8 cellular contexts compared by ENCODE assay signal in the genomic region with DNA sequence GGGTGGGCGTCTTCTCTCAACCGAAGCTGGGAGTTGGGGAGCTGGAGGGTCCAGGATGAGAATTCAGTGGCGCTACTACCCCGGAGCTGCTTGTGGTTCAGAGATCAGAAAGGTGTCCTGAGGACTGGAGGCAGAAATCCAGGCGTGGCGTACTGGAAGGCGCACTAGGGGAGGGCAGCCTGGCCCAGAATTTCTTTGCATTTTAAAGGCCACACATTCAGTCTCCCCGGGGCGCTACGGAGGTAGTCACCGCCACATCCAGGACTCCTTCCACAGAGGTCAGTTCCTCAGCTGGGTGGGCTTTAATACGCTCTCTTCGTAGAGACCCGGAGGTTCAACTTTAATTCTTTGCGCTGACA. TPM values are rescaled to one million over a fixed set of nuclear protein-coding genes. Genes with fewer than 3 reads are reported as not detected.
DNase-seq lines count a peak whose midpoint lies in the region; ATAC-seq and TF ChIP-seq lines count a peak whose summit lies in the region.

No MANE protein-coding gene starts in this region.

- peak overlapping the region; percentile 90 for H3K27ac Mint-ChIP-seq in CD4-positive, alpha-beta T cell
- H3K27ac Mint-ChIP-seq in activated T-helper 2 cell treated with anti-CD3 and anti-CD28 coated beads, Interferon-gamma antibody, Interleukin-2, Interleukin-4, amounts not matched to agents 10 μg/mL and 5 μg/mL and 100 μg/mL, durations not matched to agents 14 hours and 24 hours and 36 hours, result peak overlapping the region; percentile 66
- peak overlapping the region; percentile 97 for H3K27ac Mint-ChIP-seq in stimulated activated effector memory CD8-positive, alpha-beta T cell treated with anti-CD3 and anti-CD28 coated beads, Interleukin-12 subunit alpha, Interleukin-12 subunit beta, amount 100 ng/mL, for 72 hours

- peak overlapping the region; percentile 96 for H3K4me3 Mint-ChIP-seq in CD4-positive, alpha-beta T cell
- H3K4me3 Mint-ChIP-seq in activated T-helper 2 cell treated with anti-CD3 and anti-CD28 coated beads, Interferon-gamma antibody, Interleukin-2, Interleukin-4, amounts not matched to agents 10 μg/mL and 5 μg/mL and 100 μg/mL, durations not matched to agents 14 hours and 24 hours and 36 hours (ENCODE audit: low read depth), result peak overlapping the region; percentile 91
- peak overlapping the region; percentile 80 for H3K4me3 Mint-ChIP-seq in stimulated activated effector memory CD8-positive, alpha-beta T cell treated with anti-CD3 and anti-CD28 coated beads, Interleukin-12 subunit alpha, Interleukin-12 subunit beta, amount 100 ng/mL, for 72 hours

- peak overlapping the region; percentile 39 for H3K27ac ChIP-seq in CD4-positive, alpha-beta T cell (ENCODE audit: low read depth, low read length)
- H3K27ac ChIP-seq in iPS DF 6.9 (ENCODE audit: low read length), result no peak overlapping the region

- H3K4me1 Mint-ChIP-seq in CD4-positive, alpha-beta T cell (ENCODE audit: low read depth), result peaks cover 45% of the 10 kb centered on the region
- H3K4me1 Mint-ChIP-seq in activated T-helper 2 cell treated with anti-CD3 and anti-CD28 coated beads, Interferon-gamma antibody, Interleukin-2, Interleukin-4, amounts not matched to agents 10 μg/mL and 5 μg/mL and 100 μg/mL, durations not matched to agents 14 hours and 24 hours and 36 hours (ENCODE audit: low read depth), result peaks cover 79% of the 10 kb centered on the region
- H3K4me1 Mint-ChIP-seq in stimulated activated effector memory CD8-positive, alpha-beta T cell treated with anti-CD3 and anti-CD28 coated beads, Interleukin-12 subunit alpha, Interleukin-12 subunit beta, amount 100 ng/mL, for 72 hours, result peaks cover 75% of the 10 kb centered on the region

- no peaks in the 10 kb centered on the region for H3K4me1 ChIP-seq in iPS DF 6.9 (ENCODE audit: control insufficient read depth, insufficient read depth, low read length)

- CTCF ChIA-PET in CD4-positive, alpha-beta T cell (lab: Charles Lee), result interaction anchor here (1.7 to 2.0 kb wide), 2 partner anchors 56 to 67 kb away, joined by 4 to 6 read pairs; no protein-coding TSS in a partner anchor

- H3K27me3 ChIP-seq in CD4-positive, alpha-beta T cell (ENCODE audit: control insufficient read depth, insufficient read depth, low read length), result no peaks in the 10 kb centered on the region
- peaks cover 6% of the 10 kb centered on the region; the same call in 1 of the 2 replicates for H3K27me3 ChIP-seq in iPS DF 6.9 (ENCODE audit: control insufficient read depth, insufficient read depth, low read length)

- POLR2A ChIA-PET in CD4-positive, alpha-beta T cell (lab: Charles Lee), result interaction anchor here (1.3 to 3.5 kb wide), 3 partner anchors 9 to 55 kb away, joined by 4 to 23 read pairs (median 7); no protein-coding TSS in a partner anchor

- no peaks in the 10 kb centered on the region for H3K9me3 ChIP-seq in CD4-positive, alpha-beta T cell (ENCODE audit: control insufficient read depth, low read length)
- H3K9me3 ChIP-seq in iPS DF 6.9 (ENCODE audit: control insufficient read depth, insufficient read depth, low read length), result no peaks in the 10 kb centered on the region

- DNase-seq in CD4-positive, alpha-beta T cell, result no peak
- peak; percentile 72 for DNase-seq in HT-29 (ENCODE audit: low spot score)
- DNase-seq in activated T-helper 2 cell treated with anti-CD3 and anti-CD28 coated beads, Interferon-gamma antibody, Interleukin-2, Interleukin-4, amounts not matched to agents 10 μg/mL and 5 μg/mL and 100 μg/mL, durations not matched to agents 14 hours and 24 hours and 36 hours (ENCODE audit: low spot score), result no peak
- DNase-seq in iPS DF 6.9 (ENCODE audit: low read depth, low spot score), result no peak
- no peak for DNase-seq in stimulated activated effector memory CD8-positive, alpha-beta T cell treated with anti-CD3 and anti-CD28 coated beads, Interleukin-12 subunit alpha, Interleukin-12 subunit beta, amount 100 ng/mL, for 72 hours (ENCODE audit: low spot score in 2 of 2)
- DNase-seq in effector CD4-positive, alpha-beta T cell, result no peak

- ATAC-seq in CD4-positive, alpha-beta T cell (ENCODE audit: poor library complexity), result peak; percentile 4
- ATAC-seq in GM21367 (IDR thresholded peaks at IDR 0.05; ENCODE audit: unreplicated experiment) (peak; percentile 2), HG03469 (IDR thresholded peaks at IDR 0.05; ENCODE audit: unreplicated experiment) (no peak)
- ATAC-seq in stimulated activated effector memory CD8-positive, alpha-beta T cell treated with anti-CD3 and anti-CD28 coated beads, Interleukin-12 subunit alpha, Interleukin-12 subunit beta, amount 100 ng/mL, for 72 hours, result peak; percentile 12

- no peak for TF ChIP-seq CTCF in CD4-positive, alpha-beta T cell (IDR thresholded peaks at IDR 0.05)

- H3K9me3 Mint-ChIP-seq in CD4-positive, alpha-beta T cell, result no peaks in the 10 kb centered on the region
- H3K9me3 Mint-ChIP-seq in activated T-helper 2 cell treated with anti-CD3 and anti-CD28 coated beads, Interferon-gamma antibody, Interleukin-2, Interleukin-4, amounts not matched to agents 10 μg/mL and 5 μg/mL and 100 μg/mL, durations not matched to agents 14 hours and 24 hours and 36 hours, result no peaks in the 10 kb centered on the region
- H3K9me3 Mint-ChIP-seq in stimulated activated effector memory CD8-positive, alpha-beta T cell treated with anti-CD3 and anti-CD28 coated beads, Interleukin-12 subunit alpha, Interleukin-12 subunit beta, amount 100 ng/mL, for 72 hours, result no peaks in the 10 kb centered on the region

- no peaks in the 10 kb centered on the region for H3K36me3 ChIP-seq in iPS DF 6.9 (ENCODE audit: control insufficient read depth, insufficient read depth, low read length)

- no CpG with 5 or more reads among the region's 15 CpGs for WGBS in iPS DF 6.9 (ENCODE audit: insufficient coverage, insufficient read length)

- H3K4me3 ChIP-seq in iPS DF 6.9 (ENCODE audit: low read length), result peak overlapping the region; percentile 76; the same call in 1 of the 2 replicates

- intact Hi-C loops in CD4-positive, alpha-beta T cell (cut with DNase I, micrococcal nuclease), result loop anchor here in 1 of 2 experiments (5.0 to 10.0 kb wide), 2 partner anchors 59 to 93 kb away; no protein-coding TSS in a partner anchor
- intact Hi-C loops in activated T-helper 2 cell treated with anti-CD3 and anti-CD28 coated beads, Interferon-gamma antibody, Interleukin-2, Interleukin-4, amounts not matched to agents 10 μg/mL and 5 μg/mL and 100 μg/mL, durations not matched to agents 14 hours and 24 hours and 36 hours (cut with micrococcal nuclease), result loop anchor here (1.0 to 5.0 kb wide), 6 partner anchors 41 to 93 kb away; no protein-coding TSS in a partner anchor

- no peaks in the 10 kb centered on the region for H3K36me3 Mint-ChIP-seq in CD4-positive, alpha-beta T cell (ENCODE audit: low read depth)
- peaks cover 49% of the 10 kb centered on the region for H3K36me3 Mint-ChIP-seq in activated T-helper 2 cell treated with anti-CD3 and anti-CD28 coated beads, Interferon-gamma antibody, Interleukin-2, Interleukin-4, amounts not matched to agents 10 μg/mL and 5 μg/mL and 100 μg/mL, durations not matched to agents 14 hours and 24 hours and 36 hours (ENCODE audit: low read depth)
- peaks cover 42% of the 10 kb centered on the region for H3K36me3 Mint-ChIP-seq in stimulated activated effector memory CD8-positive, alpha-beta T cell treated with anti-CD3 and anti-CD28 coated beads, Interleukin-12 subunit alpha, Interleukin-12 subunit beta, amount 100 ng/mL, for 72 hours

- H3K27me3 Mint-ChIP-seq in CD4-positive, alpha-beta T cell, result no peaks in the 10 kb centered on the region
- H3K27me3 Mint-ChIP-seq in activated T-helper 2 cell treated with anti-CD3 and anti-CD28 coated beads, Interferon-gamma antibody, Interleukin-2, Interleukin-4, amounts not matched to agents 10 μg/mL and 5 μg/mL and 100 μg/mL, durations not matched to agents 14 hours and 24 hours and 36 hours (ENCODE audit: low read depth), result no peaks in the 10 kb centered on the region

RNA-seq across cellular contexts. Expression of gene MCTP2, which starts 0.3 kb away (rescaled TPM):
- 10 to 100 TPM in 1 of 2 experiments, 1 to 10 TPM in 1; 8.0 to 10.8 TPM for total RNA-seq in CD4-positive, alpha-beta T cell
- 16.1 and 20.0 TPM in 2 replicates for total RNA-seq in HT-29 (2014; rRNA removed; shearing (Covaris generic))
- total RNA-seq in activated T-helper 2 cell treated with anti-CD3 and anti-CD28 coated beads, Interferon-gamma antibody, Interleukin-2, Interleukin-4, amounts not matched to agents 10 μg/mL and 5 μg/mL and 100 μg/mL, durations not matched to agents 14 hours and 24 hours and 36 hours, result 91.5 and 93.2 TPM in 2 replicates
